In the genomic region with DNA sequence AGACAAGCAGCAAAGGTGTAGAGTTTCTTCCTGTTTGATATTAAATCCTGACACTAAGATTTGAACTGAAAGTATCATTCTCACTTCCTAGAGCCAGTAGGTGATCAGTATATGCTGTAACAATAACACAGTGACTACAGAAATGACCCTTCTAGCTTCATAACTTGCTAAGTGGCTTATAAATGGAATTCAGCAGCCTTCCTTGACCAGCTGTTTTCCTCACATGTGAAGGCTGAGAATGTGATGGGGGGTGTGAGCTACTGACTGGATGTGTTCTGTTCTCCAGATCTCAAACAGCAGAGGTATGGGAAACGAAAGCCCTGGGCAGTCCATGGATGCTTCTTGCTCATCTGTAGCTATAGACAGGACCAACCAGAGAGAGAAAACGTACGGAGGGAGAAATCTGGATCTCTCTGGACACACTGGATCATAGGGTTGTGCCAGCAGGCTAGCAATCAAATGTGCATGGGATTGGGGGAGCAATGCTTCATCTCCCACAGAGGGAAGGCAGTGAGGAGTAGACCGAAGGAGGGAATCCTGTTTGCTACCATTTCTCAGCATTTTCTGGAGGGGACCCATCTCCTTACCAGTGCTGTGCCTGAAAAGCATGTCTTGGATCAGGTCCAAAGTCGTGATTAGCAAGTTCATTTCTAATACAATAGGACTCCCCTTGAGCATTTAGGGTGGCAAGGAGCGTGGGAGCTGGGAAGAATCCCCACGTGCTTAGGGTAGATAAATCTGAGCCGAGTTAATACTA, we compare ENCODE assay signal across 11 cellular contexts. TPM values are rescaled to one million over a fixed set of nuclear protein-coding genes. Genes with fewer than 3 reads are reported as not detected.
DNase-seq lines count a peak whose midpoint lies in the region; ATAC-seq and TF ChIP-seq lines count a peak whose summit lies in the region.
"Had no signal": no experiment of that assay in that cellular context is flagged by ENCODE, and none has a peak within 500 bp of the region (broad histone marks: within the 10 kb centered on the region; RNA-seq: fewer than 3 reads in every experiment).

No MANE protein-coding gene starts in this region.

- H3K4me1 ChIP-seq in CD4-positive, CD25-positive, alpha-beta regulatory T cell (ENCODE audit: control insufficient read depth, insufficient read depth, low read length, poor library complexity, severe bottlenecking), result peaks cover 23% of the 10 kb centered on the region
- H3K4me1 ChIP-seq in prostate gland (replicated peaks), result no peaks in the 10 kb centered on the region

- H3K4me3 Mint-ChIP-seq in CD4-positive, CD25-positive, alpha-beta regulatory T cell, result peak overlapping the region in 1 of 4 donors; percentile 8
- peak overlapping the region; percentile 43 for H3K4me3 Mint-ChIP-seq in activated CD4-positive, alpha-beta memory T cell treated with anti-CD3 and anti-CD28 coated beads for 36 hours
- no peak overlapping the region for H3K4me3 Mint-ChIP-seq in glutamatergic neuron (ENCODE audit: unreplicated experiment)

- H3K27me3 Mint-ChIP-seq in CD4-positive, CD25-positive, alpha-beta regulatory T cell, result no peaks in the 10 kb centered on the region
- H3K27me3 Mint-ChIP-seq in activated CD4-positive, alpha-beta memory T cell treated with anti-CD3 and anti-CD28 coated beads for 36 hours, result no peaks in the 10 kb centered on the region
- no peaks in the 10 kb centered on the region for H3K27me3 Mint-ChIP-seq in glutamatergic neuron (ENCODE audit: unreplicated experiment)

- CTCF ChIA-PET in activated CD4-positive, alpha-beta memory T cell treated with anti-CD3 and anti-CD28 coated beads for 36 hours (lab: Charles Lee), result interaction anchor here (0.6 to 2.8 kb wide), 3 partner anchors 16 to 407 kb away, joined by 3 to 8 read pairs (median 6); a partner anchor contains a TSS

- TF ChIP-seq CTCF in prostate gland (IDR thresholded peaks at IDR 0.05) (no peak), glutamatergic neuron (IDR thresholded peaks at IDR 0.05; ENCODE audit: partially characterized antibody, unreplicated experiment) (no peak)

- peaks cover 29% of the 10 kb centered on the region for H3K36me3 Mint-ChIP-seq in CD4-positive, CD25-positive, alpha-beta regulatory T cell
- H3K36me3 Mint-ChIP-seq in activated CD4-positive, alpha-beta memory T cell treated with anti-CD3 and anti-CD28 coated beads for 36 hours, result peaks cover 53% of the 10 kb centered on the region
- no peaks in the 10 kb centered on the region for H3K36me3 Mint-ChIP-seq in glutamatergic neuron (ENCODE audit: unreplicated experiment)

- no peaks in the 10 kb centered on the region for H3K27me3 ChIP-seq in CD4-positive, CD25-positive, alpha-beta regulatory T cell (ENCODE audit: control insufficient read depth, insufficient read depth, low read length)
- no peaks in the 10 kb centered on the region for H3K27me3 ChIP-seq in prostate gland (replicated peaks; ENCODE audit: insufficient read depth)

- in situ Hi-C loops in GM18951 (cut with MboI; ENCODE audit: low sequenced_read_pairs, unreplicated experiment), result no loop called here

- H3K27ac Mint-ChIP-seq in CD4-positive, CD25-positive, alpha-beta regulatory T cell, result peak overlapping the region; percentile 16 to 85 (median 83)
- peak overlapping the region; percentile 90 for H3K27ac Mint-ChIP-seq in activated CD4-positive, alpha-beta memory T cell treated with anti-CD3 and anti-CD28 coated beads for 36 hours
- H3K27ac Mint-ChIP-seq in glutamatergic neuron (ENCODE audit: unreplicated experiment), result no peak overlapping the region

- no peak for DNase-seq in CD4-positive, CD25-positive, alpha-beta regulatory T cell
- no peak for DNase-seq in activated CD4-positive, alpha-beta memory T cell treated with anti-CD3 and anti-CD28 coated beads for 36 hours
- DNase-seq in epidermal melanocyte (ENCODE audit: insufficient read length, low spot score) (no peak), NCI-H1694 (lab: John Stamatoyannopoulos, UW) (no peak), prostate gland (ENCODE audit: low spot score) (no peak), glutamatergic neuron (no peak)
- DNase-seq: left cardiac atrium; NCI-H748 treated with DMSO at 0.1 percent for 48 hours; stimulated activated CD4-positive, alpha-beta T cell treated with anti-CD3 and anti-CD28 coated beads, Interleukin-15, amount 100 ng/mL, for 24 hours had no signal

- TF ChIP-seq POLR2A in GM18951 (IDR thresholded peaks at IDR 0.05; ENCODE audit: extremely low read depth, insufficient read depth, insufficient read length) (peak; percentile 14), prostate gland (IDR thresholded peaks at IDR 0.05) (no peak)

- H3K27ac ChIP-seq in CD4-positive, CD25-positive, alpha-beta regulatory T cell (ENCODE audit: insufficient read depth, low read length, poor library complexity, severe bottlenecking), result no peak overlapping the region
- H3K27ac ChIP-seq in prostate gland, result no peak overlapping the region

- no peak overlapping the region for H3K4me3 ChIP-seq in CD4-positive, CD25-positive, alpha-beta regulatory T cell (ENCODE audit: low read depth, low read length)
- no peak overlapping the region for H3K4me3 ChIP-seq in prostate gland

- WGBS in prostate gland, result 91% methylated on average over 8 of the region's 8 CpGs

- H3K4me1 Mint-ChIP-seq in CD4-positive, CD25-positive, alpha-beta regulatory T cell, result peaks cover 47 to 81% (median 60%) of the 10 kb centered on the region in 4 donors
- H3K4me1 Mint-ChIP-seq in activated CD4-positive, alpha-beta memory T cell treated with anti-CD3 and anti-CD28 coated beads for 36 hours (ENCODE audit: low read depth), result peaks cover 92% of the 10 kb centered on the region
- H3K4me1 Mint-ChIP-seq in glutamatergic neuron (ENCODE audit: low read depth, unreplicated experiment), result peaks cover 9% of the 10 kb centered on the region

- H3K9me3 Mint-ChIP-seq in CD4-positive, CD25-positive, alpha-beta regulatory T cell, result no peaks in the 10 kb centered on the region
- H3K9me3 Mint-ChIP-seq in activated CD4-positive, alpha-beta memory T cell treated with anti-CD3 and anti-CD28 coated beads for 36 hours, result no peaks in the 10 kb centered on the region
- H3K9me3 Mint-ChIP-seq in glutamatergic neuron (ENCODE audit: unreplicated experiment), result no peaks in the 10 kb centered on the region

- intact Hi-C loops in activated CD4-positive, alpha-beta memory T cell treated with anti-CD3 and anti-CD28 coated beads for 36 hours (cut with micrococcal nuclease), result no loop called here
- intact Hi-C loops in prostate gland (cut with DNase I), result loop anchor here (5.0 kb wide), 1 partner anchor 128 kb away; no protein-coding TSS in a partner anchor

- peaks cover 30% of the 10 kb centered on the region for H3K36me3 ChIP-seq in CD4-positive, CD25-positive, alpha-beta regulatory T cell (ENCODE audit: control insufficient read depth, insufficient read depth, low read length)
- no peaks in the 10 kb centered on the region for H3K36me3 ChIP-seq in prostate gland

- H3K9me3 ChIP-seq in CD4-positive, CD25-positive, alpha-beta regulatory T cell (ENCODE audit: control insufficient read depth in 2 of 2, low read length in 2 of 2), result no peaks in the 10 kb centered on the region
- H3K9me3 ChIP-seq in prostate gland, result no peaks in the 10 kb centered on the region

- peak in 1 of 2 donors; percentile 6 for ATAC-seq in CD4-positive, CD25-positive, alpha-beta regulatory T cell (ENCODE audit: low read depth in 2 of 2)
- peak; percentile 63 for ATAC-seq in HG02870 (IDR thresholded peaks at IDR 0.05; ENCODE audit: unreplicated experiment)
- ATAC-seq: left cardiac atrium had no signal

- POLR2A ChIA-PET in activated CD4-positive, alpha-beta memory T cell treated with anti-CD3 and anti-CD28 coated beads for 36 hours (lab: Charles Lee), result interaction anchor here (0.9 to 1.7 kb wide), 8 partner anchors 14 to 317 kb away, joined by 3 to 5 read pairs (median 4); no protein-coding TSS in a partner anchor

RNA-seq across cellular contexts. Expression of a gene that starts 39.4 kb away (rescaled TPM):
- 120 TPM for total RNA-seq in CD4-positive, CD25-positive, alpha-beta regulatory T cell
- 100 to 1,000 TPM; 183 to 244 (median 202) TPM for polyA plus RNA-seq in CD4-positive, CD25-positive, alpha-beta regulatory T cell
- 100 to 1,000 TPM; 153 to 159 TPM for total RNA-seq in activated CD4-positive, alpha-beta memory T cell treated with anti-CD3 and anti-CD28 coated beads for 36 hours
- total RNA-seq in prostate gland (10 to 100 TPM; 21.6 to 40.0 TPM), glutamatergic neuron (ENCODE audit: unreplicated experiment) (2.5 TPM)

RNA-seq across cellular contexts. Expression of a gene that starts 57.0 kb away (rescaled TPM):
- total RNA-seq in CD4-positive, CD25-positive, alpha-beta regulatory T cell, result 31.5 TPM
- polyA plus RNA-seq in CD4-positive, CD25-positive, alpha-beta regulatory T cell, result 10 to 100 TPM; 31.3 to 73.3 (median 41.0) TPM
- 100 to 1,000 TPM in 1 of 2 experiments, 10 to 100 TPM in 1; 83.2 to 117 TPM for total RNA-seq in activated CD4-positive, alpha-beta memory T cell treated with anti-CD3 and anti-CD28 coated beads for 36 hours
- total RNA-seq in prostate gland (100 to 1,000 TPM in 1 of 2 donors, 10 to 100 TPM in 1; 93.7 to 225 TPM), glutamatergic neuron (ENCODE audit: unreplicated experiment) (161 TPM)
